In the genomic region with DNA sequence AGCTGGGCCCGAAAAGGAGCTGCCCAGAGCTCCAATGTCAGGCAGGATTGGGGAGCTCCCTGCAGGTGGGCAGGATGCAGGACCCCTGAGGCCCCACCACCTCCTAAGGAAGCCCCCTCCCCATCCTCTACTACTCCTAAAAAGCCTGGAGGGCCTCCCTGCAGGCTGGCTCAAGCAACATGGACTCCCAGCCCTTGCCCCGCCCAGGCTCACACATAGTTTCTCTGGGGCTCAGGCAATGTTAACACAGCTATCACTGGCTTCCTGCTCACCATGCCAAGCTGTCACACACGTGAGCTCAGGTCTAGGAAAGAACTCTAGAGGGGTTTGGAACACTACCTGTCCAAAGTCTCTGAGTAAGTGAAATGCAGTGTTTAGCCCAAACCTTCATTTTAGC, we compare ENCODE assay signal across 1 cellular context.
TF ChIP-seq lines count a peak whose summit lies in the region.

No MANE protein-coding gene starts in this region.

TF ChIP-seq in HepG2, 621 proteins besides CTCF, POLR2A, EP300 and RAD21 (continued from another document and continues in another):
- TF ChIP-seq DBP (CRISPR knock-in tag; IDR thresholded peaks at IDR 0.05; ENCODE audit: not compliant biosample characterization) (no peak), HOXA7 (CRISPR knock-in tag; IDR thresholded peaks at IDR 0.05) (no peak), TFAP4 (IDR thresholded peaks at IDR 0.05; ENCODE audit: borderline replicate concordance, low read depth) (no peak), JARID2 (CRISPR knock-in tag; IDR thresholded peaks at IDR 0.05; ENCODE audit: insufficient replicate concordance) (no peak), IKZF4 (CRISPR knock-in tag; IDR thresholded peaks at IDR 0.05; ENCODE audit: borderline replicate concordance, low read depth, not compliant biosample characterization) (no peak), PAF1 (CRISPR knock-in tag; IDR thresholded peaks at IDR 0.05) (no peak), ZBTB25 (CRISPR knock-in tag; IDR thresholded peaks at IDR 0.05) (no peak), SP140L (CRISPR knock-in tag; IDR thresholded peaks at IDR 0.05; ENCODE audit: borderline replicate concordance) (no peak), SNAPC5 (CRISPR knock-in tag; IDR thresholded peaks at IDR 0.05; ENCODE audit: borderline replicate concordance) (no peak), ELF3 (CRISPR knock-in tag; IDR thresholded peaks at IDR 0.05) (peak; percentile 34; the same call in 1 of the 2 replicates), ZMAT3 (CRISPR knock-in tag; conservative IDR thresholded peaks at IDR 0.05) (no peak), HOXD1 (CRISPR knock-in tag; IDR thresholded peaks at IDR 0.05) (no peak), PHF5A (CRISPR knock-in tag; IDR thresholded peaks at IDR 0.05; ENCODE audit: low read depth, unreplicated experiment) (no peak), ZFX (CRISPR knock-in tag; IDR thresholded peaks at IDR 0.05; ENCODE audit: low read depth) (peak; percentile 48; the same call in 1 of the 2 replicates), HNF4A (CRISPR knock-in tag; IDR thresholded peaks at IDR 0.05) (0 out of 2 replicates have a peak, but pooled peaks have one; percentile 14), SRY (CRISPR knock-in tag; IDR thresholded peaks at IDR 0.05) (no peak), TOE1 (CRISPR knock-in tag; IDR thresholded peaks at IDR 0.05) (no peak), ZNF564 (CRISPR knock-in tag; IDR thresholded peaks at IDR 0.05) (no peak), GZF1 (CRISPR knock-in tag; IDR thresholded peaks at IDR 0.05) (no peak), THAP11 (CRISPR knock-in tag; IDR thresholded peaks at IDR 0.05) (no peak), SALL2 (CRISPR knock-in tag; IDR thresholded peaks at IDR 0.05) (no peak), HBP1 (CRISPR knock-in tag; IDR thresholded peaks at IDR 0.05; ENCODE audit: low read depth) (no peak), MEIS1 (CRISPR knock-in tag; IDR thresholded peaks at IDR 0.05; ENCODE audit: borderline replicate concordance) (no peak), ZSCAN9 (CRISPR knock-in tag; IDR thresholded peaks at IDR 0.05; ENCODE audit: borderline replicate concordance) (no peak), MED1 (CRISPR knock-in tag; IDR thresholded peaks at IDR 0.05) (no peak), HNRNPLL (IDR thresholded peaks at IDR 0.05; ENCODE audit: low read depth, low read length, poor library complexity, severe bottlenecking) (no peak), ZFP37 (CRISPR knock-in tag; IDR thresholded peaks at IDR 0.05; ENCODE audit: borderline replicate concordance) (no peak), RELA (CRISPR knock-in tag; IDR thresholded peaks at IDR 0.05) (no peak), ATRX (CRISPR knock-in tag; IDR thresholded peaks at IDR 0.05; ENCODE audit: borderline replicate concordance) (no peak), ZNF598 (CRISPR knock-in tag; IDR thresholded peaks at IDR 0.05; ENCODE audit: borderline replicate concordance) (no peak), YY1 (IDR thresholded peaks at IDR 0.05; ENCODE audit: insufficient read depth, insufficient replicate concordance, low read depth, low read length) (peak; percentile 37), RBAK (CRISPR knock-in tag; IDR thresholded peaks at IDR 0.05) (no peak), ZNF652 (CRISPR knock-in tag; IDR thresholded peaks at IDR 0.05; ENCODE audit: borderline replicate concordance, low read depth) (no peak), MAF1 (CRISPR knock-in tag; IDR thresholded peaks at IDR 0.05; ENCODE audit: borderline replicate concordance) (no peak), HNRNPK (IDR thresholded peaks at IDR 0.05; ENCODE audit: low read depth, low read length, poor library complexity, severe bottlenecking) (no peak), ZNF629 (CRISPR knock-in tag; conservative IDR thresholded peaks at IDR 0.05) (no peak), KLF15 (CRISPR knock-in tag; IDR thresholded peaks at IDR 0.05; ENCODE audit: borderline replicate concordance) (no peak), TBP (CRISPR knock-in tag; IDR thresholded peaks at IDR 0.05) (no peak), ZNF800 (CRISPR knock-in tag; IDR thresholded peaks at IDR 0.05) (no peak), ZMYM4 (CRISPR knock-in tag; IDR thresholded peaks at IDR 0.05) (peak; percentile 27; the same call in 1 of the 2 replicates), ZNF639 (CRISPR knock-in tag; conservative IDR thresholded peaks at IDR 0.05) (no peak), ZNF441 (CRISPR knock-in tag; IDR thresholded peaks at IDR 0.05; ENCODE audit: borderline replicate concordance) (no peak), ZNF543 (CRISPR knock-in tag; IDR thresholded peaks at IDR 0.05) (no peak), POLR2G (IDR thresholded peaks at IDR 0.05; ENCODE audit: low read depth, low read length) (no peak), ZNF296 (CRISPR knock-in tag; conservative IDR thresholded peaks at IDR 0.05) (no peak), CREB3 (CRISPR knock-in tag; IDR thresholded peaks at IDR 0.05) (no peak), ZNF550 (CRISPR knock-in tag; IDR thresholded peaks at IDR 0.05; ENCODE audit: borderline replicate concordance) (no peak)
- TF ChIP-seq, protein P1, sequence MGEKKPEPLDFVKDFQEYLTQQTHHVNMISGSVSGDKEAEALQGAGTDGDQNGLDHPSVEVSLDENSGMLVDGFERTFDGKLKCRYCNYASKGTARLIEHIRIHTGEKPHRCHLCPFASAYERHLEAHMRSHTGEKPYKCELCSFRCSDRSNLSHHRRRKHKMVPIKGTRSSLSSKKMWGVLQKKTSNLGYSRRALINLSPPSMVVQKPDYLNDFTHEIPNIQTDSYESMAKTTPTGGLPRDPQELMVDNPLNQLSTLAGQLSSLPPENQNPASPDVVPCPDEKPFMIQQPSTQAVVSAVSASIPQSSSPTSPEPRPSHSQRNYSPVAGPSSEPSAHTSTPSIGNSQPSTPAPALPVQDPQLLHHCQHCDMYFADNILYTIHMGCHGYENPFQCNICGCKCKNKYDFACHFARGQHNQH (CRISPR knock-in tag; IDR thresholded peaks at IDR 0.05), result no peak
- TF ChIP-seq, protein P2, sequence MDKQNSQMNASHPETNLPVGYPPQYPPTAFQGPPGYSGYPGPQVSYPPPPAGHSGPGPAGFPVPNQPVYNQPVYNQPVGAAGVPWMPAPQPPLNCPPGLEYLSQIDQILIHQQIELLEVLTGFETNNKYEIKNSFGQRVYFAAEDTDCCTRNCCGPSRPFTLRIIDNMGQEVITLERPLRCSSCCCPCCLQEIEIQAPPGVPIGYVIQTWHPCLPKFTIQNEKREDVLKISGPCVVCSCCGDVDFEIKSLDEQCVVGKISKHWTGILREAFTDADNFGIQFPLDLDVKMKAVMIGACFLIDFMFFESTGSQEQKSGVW (CRISPR knock-in tag; IDR thresholded peaks at IDR 0.05; ENCODE audit: borderline replicate concordance), result no peak
- TF ChIP-seq, protein P3, sequence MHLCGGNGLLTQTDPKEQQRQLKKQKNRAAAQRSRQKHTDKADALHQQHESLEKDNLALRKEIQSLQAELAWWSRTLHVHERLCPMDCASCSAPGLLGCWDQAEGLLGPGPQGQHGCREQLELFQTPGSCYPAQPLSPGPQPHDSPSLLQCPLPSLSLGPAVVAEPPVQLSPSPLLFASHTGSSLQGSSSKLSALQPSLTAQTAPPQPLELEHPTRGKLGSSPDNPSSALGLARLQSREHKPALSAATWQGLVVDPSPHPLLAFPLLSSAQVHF (CRISPR knock-in tag; IDR thresholded peaks at IDR 0.05), result no peak
- TF ChIP-seq, protein P4, sequence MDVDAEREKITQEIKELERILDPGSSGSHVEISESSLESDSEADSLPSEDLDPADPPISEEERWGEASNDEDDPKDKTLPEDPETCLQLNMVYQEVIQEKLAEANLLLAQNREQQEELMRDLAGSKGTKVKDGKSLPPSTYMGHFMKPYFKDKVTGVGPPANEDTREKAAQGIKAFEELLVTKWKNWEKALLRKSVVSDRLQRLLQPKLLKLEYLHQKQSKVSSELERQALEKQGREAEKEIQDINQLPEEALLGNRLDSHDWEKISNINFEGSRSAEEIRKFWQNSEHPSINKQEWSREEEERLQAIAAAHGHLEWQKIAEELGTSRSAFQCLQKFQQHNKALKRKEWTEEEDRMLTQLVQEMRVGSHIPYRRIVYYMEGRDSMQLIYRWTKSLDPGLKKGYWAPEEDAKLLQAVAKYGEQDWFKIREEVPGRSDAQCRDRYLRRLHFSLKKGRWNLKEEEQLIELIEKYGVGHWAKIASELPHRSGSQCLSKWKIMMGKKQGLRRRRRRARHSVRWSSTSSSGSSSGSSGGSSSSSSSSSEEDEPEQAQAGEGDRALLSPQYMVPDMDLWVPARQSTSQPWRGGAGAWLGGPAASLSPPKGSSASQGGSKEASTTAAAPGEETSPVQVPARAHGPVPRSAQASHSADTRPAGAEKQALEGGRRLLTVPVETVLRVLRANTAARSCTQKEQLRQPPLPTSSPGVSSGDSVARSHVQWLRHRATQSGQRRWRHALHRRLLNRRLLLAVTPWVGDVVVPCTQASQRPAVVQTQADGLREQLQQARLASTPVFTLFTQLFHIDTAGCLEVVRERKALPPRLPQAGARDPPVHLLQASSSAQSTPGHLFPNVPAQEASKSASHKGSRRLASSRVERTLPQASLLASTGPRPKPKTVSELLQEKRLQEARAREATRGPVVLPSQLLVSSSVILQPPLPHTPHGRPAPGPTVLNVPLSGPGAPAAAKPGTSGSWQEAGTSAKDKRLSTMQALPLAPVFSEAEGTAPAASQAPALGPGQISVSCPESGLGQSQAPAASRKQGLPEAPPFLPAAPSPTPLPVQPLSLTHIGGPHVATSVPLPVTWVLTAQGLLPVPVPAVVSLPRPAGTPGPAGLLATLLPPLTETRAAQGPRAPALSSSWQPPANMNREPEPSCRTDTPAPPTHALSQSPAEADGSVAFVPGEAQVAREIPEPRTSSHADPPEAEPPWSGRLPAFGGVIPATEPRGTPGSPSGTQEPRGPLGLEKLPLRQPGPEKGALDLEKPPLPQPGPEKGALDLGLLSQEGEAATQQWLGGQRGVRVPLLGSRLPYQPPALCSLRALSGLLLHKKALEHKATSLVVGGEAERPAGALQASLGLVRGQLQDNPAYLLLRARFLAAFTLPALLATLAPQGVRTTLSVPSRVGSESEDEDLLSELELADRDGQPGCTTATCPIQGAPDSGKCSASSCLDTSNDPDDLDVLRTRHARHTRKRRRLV (CRISPR knock-in tag; IDR thresholded peaks at IDR 0.05), result no peak
